In the genomic region with DNA sequence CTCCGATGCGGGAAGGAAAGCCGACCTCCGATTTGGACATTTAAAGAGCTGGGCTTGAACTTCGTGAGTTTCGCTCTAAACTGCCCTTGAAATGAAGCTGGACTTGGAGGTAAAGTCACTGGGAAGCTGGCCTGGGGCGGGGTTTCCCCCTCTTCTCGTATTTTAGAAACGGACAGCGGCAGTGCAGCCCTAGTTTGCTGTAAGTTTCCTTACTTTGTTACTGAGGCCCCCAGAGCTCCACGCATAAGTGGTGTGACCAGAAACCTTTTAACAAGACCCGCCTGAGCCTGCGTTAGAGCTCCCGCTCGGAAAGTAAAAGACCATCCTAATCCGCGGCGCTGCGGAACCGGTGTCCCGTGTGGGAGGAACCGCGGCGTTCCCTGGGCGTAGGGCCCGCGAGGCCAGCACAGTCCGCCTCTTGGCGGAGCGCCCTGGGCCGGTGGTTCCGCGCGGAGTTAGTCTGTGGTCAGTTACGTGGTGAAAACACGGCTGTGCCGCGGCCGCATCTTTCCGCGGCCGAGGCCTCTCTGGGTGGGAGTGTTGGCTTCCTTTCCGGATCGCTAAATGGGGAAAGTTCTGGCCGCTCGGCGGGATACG, we compare ENCODE assay signal across 8 cellular contexts. TPM values are rescaled to one million over a fixed set of nuclear protein-coding genes. Genes with fewer than 3 reads are reported as not detected.
A peak's percentile ranks its signal among the peaks of the same experiment; 100 is the strongest.
DNase-seq lines count a peak whose midpoint lies in the region; ATAC-seq and TF ChIP-seq lines count a peak whose summit lies in the region.

No MANE protein-coding gene starts in this region.

- peak overlapping the region; percentile 91 for H3K4me2 ChIP-seq in BLaER1

- H3K27me3 Mint-ChIP-seq in HFFc6 (ENCODE audit: insufficient read depth) = peaks cover 40% of the 10 kb centered on the region
- H3K27me3 Mint-ChIP-seq in T-helper 17 cell = peaks cover 30% of the 10 kb centered on the region

- H3K27ac ChIP-seq in BLaER1 = 0 out of 2 replicates have a peak overlapping the region, but pooled peaks have one; percentile 66

- TF ChIP-seq CTCF in HFFc6 (IDR thresholded peaks at IDR 0.05) = no peak

- H3K9me3 ChIP-seq in BLaER1 = peaks cover 14% of the 10 kb centered on the region
- H3K9me3 ChIP-seq in T-helper 17 cell (ENCODE audit: control insufficient read depth, low read length, poor library complexity, severe bottlenecking) = no peaks in the 10 kb centered on the region

- H3K36me3 ChIP-seq in BLaER1 = no peaks in the 10 kb centered on the region

- H3K27me3 ChIP-seq in BLaER1 = peaks cover 72% of the 10 kb centered on the region

- intact Hi-C loops in left colon (cut with DNase I, micrococcal nuclease) = no loop called here

- peaks cover 28% of the 10 kb centered on the region for H4K20me1 ChIP-seq in BLaER1

- H3K9ac ChIP-seq in BLaER1 = peak overlapping the region; percentile 69

- peak; percentile 58 for ATAC-seq in T-helper 17 cell
- ATAC-seq in left colon = peak; percentile 54
- no peak for ATAC-seq in HG03457 (IDR thresholded peaks at IDR 0.05; ENCODE audit: unreplicated experiment)

- peak overlapping the region; percentile 71 for H3K4me3 ChIP-seq in BLaER1

- H3K36me3 Mint-ChIP-seq in HFFc6 (ENCODE audit: low read depth) (peaks cover 7% of the 10 kb centered on the region; the same call in 1 of the 2 replicates), T-helper 17 cell (ENCODE audit: low read depth) (peaks cover 12% of the 10 kb centered on the region)

- H3K9me3 Mint-ChIP-seq in HFFc6 = peaks cover 4% of the 10 kb centered on the region; the same call in 1 of the 2 replicates

- peaks cover 30% of the 10 kb centered on the region for H3K4me1 ChIP-seq in BLaER1

- peak overlapping the region; percentile 75 for H3K4me3 Mint-ChIP-seq in HFFc6
- peak overlapping the region; percentile 85 for H3K4me3 Mint-ChIP-seq in T-helper 17 cell

- no peaks in the 10 kb centered on the region for H3K4me1 Mint-ChIP-seq in HFFc6 (ENCODE audit: low read depth)
- peaks cover 14% of the 10 kb centered on the region for H3K4me1 Mint-ChIP-seq in T-helper 17 cell

- DNase-seq in HFFc6 (no peak), T-helper 17 cell (peak in 1 of 3 donors; percentile 16), dedifferentiated amniotic fluid mesenchymal stem cell (ENCODE audit: extremely low spot score) (peak; percentile 39), left colon (peak; percentile 55 to 70), GDM1 (lab: John Stamatoyannopoulos, UW) (no peak)
- peak; percentile 39 for DNase-seq in stimulated activated CD4-positive, alpha-beta T cell treated with anti-CD3 and anti-CD28 coated beads, Interleukin-4, amount 100 ng/mL, for 1 hour

- no peak overlapping the region for H3K27ac Mint-ChIP-seq in HFFc6
- no peak overlapping the region for H3K27ac Mint-ChIP-seq in T-helper 17 cell

RNA-seq across cellular contexts. Expression of gene B3GNT5, which starts 0.4 kb away (rescaled TPM):
- total RNA-seq in HFFc6 (2021; fragmentation: NEBNext Ultra II Directional; extraction: Animal tissue kit (Norgen Biotek cat#: 25700)) = not detected
- total RNA-seq in T-helper 17 cell (1 to 10 TPM; 1.6 to 2.1 TPM), left colon (100 to 1,000 TPM in 1 of 2 donors, 10 to 100 TPM in 1; 80.3 to 106 TPM)

Comparison
In these comparisons a context has a peak if more than half of its experiments do, and no peak if none do; other contexts are left out.
1. DNase-seq: peak in dedifferentiated amniotic fluid mesenchymal stem cell (single experiment), left colon (2 of 2) and stimulated activated CD4-positive, alpha-beta T cell treated with anti-CD3 and anti-CD28 coated beads, Interleukin-4, amount 100 ng/mL, for 1 hour (single experiment); none in HFFc6 (single experiment) and GDM1 (single experiment).
2. RNA of gene B3GNT5, which starts 0.4 kb away (total RNA-seq): 80.3 to 106 TPM in left colon; 1.6 to 2.1 TPM in T-helper 17 cell and not detected in HFFc6; every median in the first group is over 10 times any median in the second.